Comparison of ENCODE assay signal across 17 cellular contexts in genomic region chr1:2950926-2951305, GRCh38.
A peak's percentile ranks its signal among the peaks of the same experiment; 100 is the strongest.
DNase-seq lines count a peak whose midpoint lies in the region; ATAC-seq and TF ChIP-seq lines count a peak whose summit lies in the region.
"Had no signal": no experiment of that assay in that cellular context is flagged by ENCODE, and none has a peak within 500 bp of the region (broad histone marks: within the 10 kb centered on the region; RNA-seq: fewer than 3 reads in every experiment).

No MANE protein-coding gene starts in this region.

- H3K36me3 Mint-ChIP-seq in activated naive CD4-positive, alpha-beta T cell treated with anti-CD3 and anti-CD28 coated beads, Interleukin-2, amount 50 U/mL, for 72 hours: peaks cover 7 to 10% of the 10 kb centered on the region in 2 donors

- H3K4me2 ChIP-seq in BLaER1 treated with 17β-estradiol and CSF1 and Interleukin-3, amounts not matched to agents 10 nM and 100 nM: peak overlapping the region in 9 of 11 experiments; percentile 20 to 79 (median 55); a peak in 11 of 22 replicates

- H4K20me1 ChIP-seq in BLaER1 treated with 17β-estradiol and CSF1 and Interleukin-3, amounts not matched to agents 10 nM and 100 nM: peaks cover 0 to 11% (median 0%) of the 10 kb centered on the region in 11 experiments; a peak in 2 of 22 replicates

- H3K27ac Mint-ChIP-seq in activated naive CD4-positive, alpha-beta T cell treated with anti-CD3 and anti-CD28 coated beads, Interleukin-2, amount 50 U/mL, for 72 hours: no peak overlapping the region
- H3K27ac Mint-ChIP-seq: HFFc6 had no signal

- CTCF ChIA-PET in A673 (lab: Charles Lee): no interaction called here

- no peak overlapping the region for H3K4me3 ChIP-seq in BLaER1 treated with 17β-estradiol and CSF1 and Interleukin-3, amounts not matched to agents 10 nM and 100 nM
- H3K4me3 ChIP-seq in sigmoid colon: no peak overlapping the region
- no peak overlapping the region for H3K4me3 ChIP-seq in adrenal gland
- no peak overlapping the region for H3K4me3 ChIP-seq in A673 (ENCODE audit: low read depth, low read length, poor library complexity, severe bottlenecking)
- H3K4me3 ChIP-seq: K562 had no signal

- H3K9me3 ChIP-seq in BLaER1 treated with 17β-estradiol and CSF1 and Interleukin-3, amounts not matched to agents 10 nM and 100 nM (replicated peaks in 1 of 11): peaks cover 30 to 44% (median 39%) of the 10 kb centered on the region in 11 experiments
- H3K9me3 ChIP-seq in sigmoid colon: peaks cover 0 to 20% (median 6%) of the 10 kb centered on the region in 4 donors
- peaks cover 0 to 9% (median 0%) of the 10 kb centered on the region in 3 donors for H3K9me3 ChIP-seq in adrenal gland (replicated peaks in 1 of 3)
- no peaks in the 10 kb centered on the region for H3K9me3 ChIP-seq in A673 (ENCODE audit: low read depth, low read length, poor library complexity, severe bottlenecking)

- no TSS peak for BruUV-seq in A673 (replicated peaks; lab: Mats Ljungman, UMichigan)

- H3K9ac ChIP-seq in BLaER1 treated with 17β-estradiol and CSF1 and Interleukin-3, amounts not matched to agents 10 nM and 100 nM: no peak overlapping the region

- H3K27me3 ChIP-seq in BLaER1 treated with 17β-estradiol and CSF1 and Interleukin-3, amounts not matched to agents 10 nM and 100 nM: peaks cover 14 to 36% (median 28%) of the 10 kb centered on the region in 11 experiments
- no peaks in the 10 kb centered on the region for H3K27me3 ChIP-seq in layer of hippocampus (ENCODE audit: control insufficient read depth, insufficient read depth, low read length)
- H3K27me3 ChIP-seq in sigmoid colon: peaks cover 0 to 39% (median 21%) of the 10 kb centered on the region in 3 donors
- H3K27me3 ChIP-seq in adrenal gland: peaks cover 6% of the 10 kb centered on the region
- peaks cover 71% of the 10 kb centered on the region for H3K27me3 ChIP-seq in A673 (replicated peaks; ENCODE audit: insufficient read depth, low read depth, low read length, poor library complexity)

- 79 to 82% methylated on average over 5 of the region's 5 CpGs for WGBS in sigmoid colon, 2 donors
- 73 to 90% (median 78%) methylated on average over 2 to 5 of the region's 5 CpGs for WGBS in adrenal gland, 4 donors

- H3K36me3 ChIP-seq in BLaER1 treated with 17β-estradiol and CSF1 and Interleukin-3, amounts not matched to agents 10 nM and 100 nM: no peaks in the 10 kb centered on the region; a peak in 1 of 22 replicates
- H3K36me3 ChIP-seq in sigmoid colon (no peaks in the 10 kb centered on the region), adrenal gland (replicated peaks in 1 of 2) (no peaks in the 10 kb centered on the region), A673 (ENCODE audit: insufficient read depth, low read length, poor library complexity, severe bottlenecking) (no peaks in the 10 kb centered on the region)

- peak; percentile 7 for DNase-seq in activated naive CD4-positive, alpha-beta T cell treated with anti-CD3 and anti-CD28 coated beads, Interleukin-2, amount 50 U/mL, for 16 hours
- no peak for DNase-seq in activated naive CD4-positive, alpha-beta T cell treated with anti-CD3 and anti-CD28 coated beads, Interleukin-2, amount 50 U/mL, for 72 hours (ENCODE audit: low spot score in 2 of 2)
- DNase-seq in sigmoid colon (peak; percentile 47), NCI-H1694 treated with DMSO at 0.1 percent for 48 hours (lab: John Stamatoyannopoulos, UW) (no peak), adrenal gland (no peak), A673 (ENCODE audit: low spot score) (no peak)
- DNase-seq: C1 segment of cervical spinal cord, H7, HFFc6, NCI-H1092 treated with DMSO at 0.1 percent for 48 hours, NCI-H146, NCI-H2081 treated with DMSO at 0.1 percent for 48 hours, SHP77 had no signal

- peaks cover 34 to 87% (median 64%) of the 10 kb centered on the region in 10 experiments for H3K4me1 ChIP-seq in BLaER1 treated with 17β-estradiol and CSF1 and Interleukin-3, amounts not matched to agents 10 nM and 100 nM
- H3K4me1 ChIP-seq in sigmoid colon (no peaks in the 10 kb centered on the region), adrenal gland (replicated peaks in 1 of 2) (no peaks in the 10 kb centered on the region), A673 (ENCODE audit: insufficient read depth, low read length, poor library complexity, severe bottlenecking) (no peaks in the 10 kb centered on the region)

- ATAC-seq in activated naive CD4-positive, alpha-beta T cell treated with anti-CD3 and anti-CD28 coated beads, Interleukin-2, amount 50 U/mL, for 72 hours: no peak
- ATAC-seq: K562, Panc1 had no signal

- H3K27ac ChIP-seq in BLaER1 treated with 17β-estradiol and CSF1 and Interleukin-3, amounts not matched to agents 10 nM and 100 nM: no peak overlapping the region
- H3K27ac ChIP-seq in layer of hippocampus (ENCODE audit: low read depth, low read length): peak overlapping the region; percentile 21
- no peak overlapping the region for H3K27ac ChIP-seq in sigmoid colon
- no peak overlapping the region for H3K27ac ChIP-seq in adrenal gland
- H3K27ac ChIP-seq in A673 (ENCODE audit: low read depth, low read length, poor library complexity, severe bottlenecking): no peak overlapping the region

- POLR2A ChIA-PET in A673 (lab: Charles Lee; ENCODE audit: low non-redundant PET): no interaction called here

- no peak for TF ChIP-seq CTCF in sigmoid colon (IDR thresholded peaks at IDR 0.05)
- TF ChIP-seq CTCF in adrenal gland (IDR thresholded peaks at IDR 0.05): no peak
- no peak for TF ChIP-seq CTCF in A673 (conservative IDR thresholded peaks at IDR 0.05; ENCODE audit: low read depth, low read length)

- no peak for TF ChIP-seq POLR2A in sigmoid colon (IDR thresholded peaks at IDR 0.05)
- no peak for TF ChIP-seq POLR2A in adrenal gland (IDR thresholded peaks at IDR 0.05)

- TF ChIP-seq EP300 in sigmoid colon (IDR thresholded peaks at IDR 0.05): no peak

- H3K9me3 Mint-ChIP-seq in activated naive CD4-positive, alpha-beta T cell treated with anti-CD3 and anti-CD28 coated beads, Interleukin-2, amount 50 U/mL, for 72 hours: peaks cover 13 to 17% of the 10 kb centered on the region in 2 donors

- intact Hi-C loops in sigmoid colon (cut with DNase I): no loop called here
- intact Hi-C loops in adrenal gland (cut with DNase I): no loop called here
- intact Hi-C loops in A673 (cut with micrococcal nuclease; ENCODE audit: unreplicated experiment): no loop called here

Comparison
In these comparisons a context has a peak if more than half of its experiments do, and no peak if none do; other contexts are left out.
1. DNase-seq: peak in activated naive CD4-positive, alpha-beta T cell treated with anti-CD3 and anti-CD28 coated beads, Interleukin-2, amount 50 U/mL, for 16 hours (single experiment) and sigmoid colon (single experiment); none in activated naive CD4-positive, alpha-beta T cell treated with anti-CD3 and anti-CD28 coated beads, Interleukin-2, amount 50 U/mL, for 72 hours (0 of 2), NCI-H1694 treated with DMSO at 0.1 percent for 48 hours (single experiment), adrenal gland (0 of 7) and A673 (single experiment).